Comparison of ENCODE assay signal across 1 cellular context in genomic region chr2:73911548-73912208, GRCh38.
A peak's percentile ranks its signal among the peaks of the same experiment; 100 is the strongest.
TF ChIP-seq lines count a peak whose summit lies in the region.

No MANE protein-coding gene starts in this region.

TF ChIP-seq in K562, 482 proteins besides CTCF, POLR2A, EP300 and RAD21 (continued from another document):
- TF ChIP-seq ATF3 (IDR thresholded peaks at IDR 0.05) (peak; percentile 19; the same call in 1 of the 2 replicates), ATF3 (CRISPR knock-in tag; conservative IDR thresholded peaks at IDR 0.05) (no peak), CREM (IDR thresholded peaks at IDR 0.05; ENCODE audit: low read depth) (peak; percentile 79), RBM34 (IDR thresholded peaks at IDR 0.05; ENCODE audit: borderline replicate concordance, insufficient read depth, low read length) (no peak), ZNF12 (CRISPR knock-in tag; IDR thresholded peaks at IDR 0.05) (no peak), ATF1 (CRISPR knock-in tag; IDR thresholded peaks at IDR 0.05) (no peak), ATF1 (tag; IDR thresholded peaks at IDR 0.05) (peak; percentile 73), ZNF655 (CRISPR knock-in tag; IDR thresholded peaks at IDR 0.05) (no peak), RBM39 (optimal IDR thresholded peaks at IDR 0.05; ENCODE audit: low read depth, low read length) (no peak), TFAP4 (CRISPR knock-in tag; IDR thresholded peaks at IDR 0.05; ENCODE audit: borderline replicate concordance) (no peak), KDM1A (IDR thresholded peaks at IDR 0.05) (no peak), SMARCC2 (IDR thresholded peaks at IDR 0.05; ENCODE audit: low read depth) (no peak), TAF9B (IDR thresholded peaks at IDR 0.05; ENCODE audit: partially characterized antibody) (no peak)
